8 cellular contexts compared by ENCODE assay signal in genomic region chr19:18428837-18429674, GRCh38. TPM values are rescaled to one million over a fixed set of nuclear protein-coding genes. Genes with fewer than 3 reads are reported as not detected.
DNase-seq lines count a peak whose midpoint lies in the region; ATAC-seq and TF ChIP-seq lines count a peak whose summit lies in the region.

No MANE protein-coding gene starts in this region.

- no peak for TF ChIP-seq CTCF in choroid plexus epithelial cell (conservative IDR thresholded peaks at IDR 0.05; ENCODE audit: low read depth, low read length)

- peak overlapping the region; percentile 56 for H3K4me3 ChIP-seq in choroid plexus epithelial cell (ENCODE audit: low read depth, low read length)

- DNase-seq in DMS53 treated with DMSO at 0.1 percent for 48 hours (lab: John Stamatoyannopoulos, UW; ENCODE audit: unreplicated experiment) (peak; percentile 51), H4 (ENCODE audit: low spot score) (peak; percentile 83), NCI-H146 (lab: John Stamatoyannopoulos, UW) (peak; percentile 90), choroid plexus epithelial cell (ENCODE audit: low read depth) (peak; percentile 96), left kidney (ENCODE audit: low read depth, low spot score) (peak; percentile 97)
- peak; percentile 70 for DNase-seq in activated CD4-positive, alpha-beta T cell treated with anti-CD3 and anti-CD28 coated beads for 1 hour
- DNase-seq in stimulated activated CD4-positive, alpha-beta T cell treated with anti-CD3 and anti-CD28 coated beads, TNF-alpha, amount 100 ng/mL, for 24 hours (ENCODE audit: low read depth in 3 of 3) = peak; percentile 42 to 75 (median 44)

- ATAC-seq in HG02763 (IDR thresholded peaks at IDR 0.05; ENCODE audit: unreplicated experiment) = no peak

RNA-seq across cellular contexts. Expression of gene ISYNA1, which starts 8.9 kb away (rescaled TPM):
- total RNA-seq in H4 (2014; rRNA removed; shearing (Covaris generic)) = 0.33 and 0.45 TPM in 2 replicates

RNA-seq across cellular contexts. Expression of gene SSBP4, which starts 9.9 kb away (rescaled TPM):
- 44.6 and 60.9 TPM in 2 replicates for total RNA-seq in H4 (2014; rRNA removed; shearing (Covaris generic))

RNA-seq across cellular contexts. Expression of gene LRRC25, which starts 31.6 kb away (rescaled TPM):
- total RNA-seq in H4 (2014; rRNA removed; shearing (Covaris generic)) = 0.06 and 0.35 TPM in 2 replicates

RNA-seq across cellular contexts. Expression of gene GDF15, which starts 43.1 kb away (rescaled TPM):
- 376 and 378 TPM in 2 replicates for total RNA-seq in H4 (2014; rRNA removed; shearing (Covaris generic))

Comparison
In these comparisons a context has a peak if more than half of its experiments do, and no peak if none do; other contexts are left out.
1. DNase-seq: peak in every context shown above with its lines; median percentile 97 in left kidney; 96 in choroid plexus epithelial cell; 90 in NCI-H146; 83 in H4; 70 in activated CD4-positive, alpha-beta T cell treated with anti-CD3 and anti-CD28 coated beads for 1 hour; 51 in DMS53 treated with DMSO at 0.1 percent for 48 hours; 44 in stimulated activated CD4-positive, alpha-beta T cell treated with anti-CD3 and anti-CD28 coated beads, TNF-alpha, amount 100 ng/mL, for 24 hours.